Comparison of ENCODE assay signal across 14 cellular contexts in the genomic region with DNA sequence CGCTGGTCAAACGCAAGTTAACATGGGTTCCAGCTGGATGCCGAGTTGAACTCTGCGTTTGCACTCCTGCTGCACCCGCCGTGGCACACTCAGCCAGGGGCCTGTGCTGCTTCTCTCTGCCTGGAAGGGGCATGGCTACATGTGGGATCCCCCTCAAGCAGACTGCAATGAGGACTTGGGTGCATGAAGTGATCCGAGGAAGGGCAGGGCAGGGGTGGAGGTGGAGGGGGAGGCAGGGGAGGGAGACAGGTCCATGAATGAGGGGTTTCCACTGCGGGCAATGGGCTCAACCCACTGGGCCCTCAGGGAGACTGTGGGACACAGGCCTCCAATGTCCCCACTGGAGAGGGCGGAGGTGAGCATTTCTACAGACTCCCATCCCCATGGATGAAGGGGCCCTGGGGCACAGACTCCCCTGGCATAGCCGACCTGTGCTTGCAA.
DNase-seq lines count a peak whose midpoint lies in the region; ATAC-seq and TF ChIP-seq lines count a peak whose summit lies in the region.
"Had no signal": no experiment of that assay in that cellular context is flagged by ENCODE, and none has a peak within 500 bp of the region (broad histone marks: within the 10 kb centered on the region; RNA-seq: fewer than 3 reads in every experiment).

No MANE protein-coding gene starts in this region.

- CTCF ChIA-PET in A673 (lab: Charles Lee), result no interaction called here

- no peaks in the 10 kb centered on the region for H3K4me1 Mint-ChIP-seq in central memory CD8-positive, alpha-beta T cell

- intact Hi-C loops in cardiac septum (cut with DNase I) (no loop called here), left cardiac atrium (cut with DNase I) (no loop called here), vagina (cut with DNase I) (no loop called here), A673 (cut with micrococcal nuclease; ENCODE audit: unreplicated experiment) (no loop called here)

- H3K27ac ChIP-seq in vagina, result peak overlapping the region; percentile 78
- H3K27ac ChIP-seq in A673 (ENCODE audit: low read depth, low read length, poor library complexity, severe bottlenecking), result no peak overlapping the region
- H3K27ac ChIP-seq: SK-N-MC had no signal

- H3K4me3 ChIP-seq in vagina (no peak overlapping the region), A673 (ENCODE audit: low read depth, low read length, poor library complexity, severe bottlenecking) (no peak overlapping the region)
- H3K4me3 ChIP-seq: MG63, SK-N-MC had no signal

- H3K36me3 ChIP-seq in vagina (no peaks in the 10 kb centered on the region), A673 (ENCODE audit: insufficient read depth, low read length, poor library complexity, severe bottlenecking) (no peaks in the 10 kb centered on the region)
- H3K36me3 ChIP-seq: MG63 had no signal

- H3K9me3 Mint-ChIP-seq in central memory CD8-positive, alpha-beta T cell, result no peaks in the 10 kb centered on the region

- H3K36me3 Mint-ChIP-seq in central memory CD8-positive, alpha-beta T cell (ENCODE audit: insufficient read depth), result no peaks in the 10 kb centered on the region
- H3K36me3 Mint-ChIP-seq: immature natural killer cell had no signal

- H3K4me1 ChIP-seq in vagina (peaks cover 23% of the 10 kb centered on the region), A673 (ENCODE audit: insufficient read depth, low read length, poor library complexity, severe bottlenecking) (peaks cover 3% of the 10 kb centered on the region)

- ATAC-seq in left cardiac atrium, result no peak
- no peak for ATAC-seq in central memory CD8-positive, alpha-beta T cell (replicated peaks; ENCODE audit: extremely low read depth, poor library complexity, severe bottlenecking)
- ATAC-seq in omental fat pad (ENCODE audit: low FRiP score), result no peak

- TF ChIP-seq CTCF in omental fat pad (IDR thresholded peaks at IDR 0.05) (no peak), vagina (IDR thresholded peaks at IDR 0.05) (no peak), A673 (conservative IDR thresholded peaks at IDR 0.05; ENCODE audit: low read depth, low read length) (no peak)

- DNase-seq in cardiac septum (ENCODE audit: low spot score), result peak; percentile 68
- DNase-seq in left cardiac atrium, result no peak
- no peak for DNase-seq in central memory CD8-positive, alpha-beta T cell (ENCODE audit: low spot score in 2 of 2)
- peak; percentile 20 for DNase-seq in omental fat pad (ENCODE audit: low spot score)
- no peak for DNase-seq in vagina (ENCODE audit: extremely low spot score in 2 of 2)
- DNase-seq in KG1 (lab: John Stamatoyannopoulos, UW), result no peak
- no peak for DNase-seq in A673 (ENCODE audit: low spot score)
- DNase-seq: AML-193, immature natural killer cell, MG63, NCI-H2029 treated with DMSO at 0.1 percent for 48 hours, NCI-H526, OCI-M1 had no signal

- peaks cover 13% of the 10 kb centered on the region for H3K27me3 Mint-ChIP-seq in central memory CD8-positive, alpha-beta T cell

- H3K27ac Mint-ChIP-seq in central memory CD8-positive, alpha-beta T cell (ENCODE audit: low read depth), result peak overlapping the region; percentile 54

- H3K9me3 ChIP-seq in vagina (no peaks in the 10 kb centered on the region), A673 (ENCODE audit: low read depth, low read length, poor library complexity, severe bottlenecking) (no peaks in the 10 kb centered on the region)
- H3K9me3 ChIP-seq: MG63 had no signal

- BruUV-seq in A673 (replicated peaks; lab: Mats Ljungman, UMichigan), result no TSS peak

- H3K27me3 ChIP-seq in vagina (no peaks in the 10 kb centered on the region), A673 (replicated peaks; ENCODE audit: insufficient read depth, low read depth, low read length, poor library complexity) (no peaks in the 10 kb centered on the region)
- H3K27me3 ChIP-seq: MG63 had no signal

- no peak for TF ChIP-seq POLR2A in vagina (IDR thresholded peaks at IDR 0.05)

- POLR2A ChIA-PET in A673 (lab: Charles Lee; ENCODE audit: low non-redundant PET), result no interaction called here

- no peak overlapping the region for H3K4me3 Mint-ChIP-seq in central memory CD8-positive, alpha-beta T cell
- H3K4me3 Mint-ChIP-seq: immature natural killer cell had no signal

Comparison
In these comparisons a context has a peak if more than half of its experiments do, and no peak if none do; other contexts are left out.
1. DNase-seq: peak in cardiac septum (single experiment) and omental fat pad (single experiment); none in left cardiac atrium (single experiment), central memory CD8-positive, alpha-beta T cell (0 of 2), vagina (0 of 2), KG1 (single experiment) and A673 (single experiment).